In genomic region chr4:25437951-25438350, GRCh38 we compare ENCODE assay signal across 31 cellular contexts.
DNase-seq lines count a peak whose midpoint lies in the region; ATAC-seq lines count a peak whose summit lies in the region.
"Had no signal": no experiment of that assay in that cellular context is flagged by ENCODE, and none has a peak within 500 bp of the region (broad histone marks: within the 10 kb centered on the region; RNA-seq: fewer than 3 reads in every experiment).

No MANE protein-coding gene starts in this region.

- H3K9me3 Mint-ChIP-seq in activated naive CD8-positive, alpha-beta T cell treated with anti-CD3 and anti-CD28 coated beads, Interleukin-2, amount 50 U/mL, for 24 hours, result no peaks in the 10 kb centered on the region
- H3K9me3 Mint-ChIP-seq: activated T-cell treated with anti-CD3 and anti-CD28 coated beads, Interleukin-2, amount 50 U/mL, for 72 hours; central memory CD8-positive, alpha-beta T cell; stimulated activated naive CD8-positive, alpha-beta T cell treated with anti-CD3 and anti-CD28 coated beads, Interleukin-15, amount 100 ng/mL, for 72 hours had no signal

- DNase-seq in NCI-H2171 treated with DMSO at 0.1 percent for 48 hours (lab: John Stamatoyannopoulos, UW) (peak; percentile 46), NCI-H2171 (lab: John Stamatoyannopoulos, UW) (no peak), NCI-H1694 (lab: John Stamatoyannopoulos, UW) (peak; percentile 8), NCI-H774 (lab: John Stamatoyannopoulos, UW) (peak; percentile 64), trophoblast cell (no peak), activated gamma-delta T cell treated with Interleukin-2 at 50 U/mL for 16 hours (no peak), mesenchymal stem cell (no peak)
- DNase-seq in activated naive CD8-positive, alpha-beta T cell treated with anti-CD3 and anti-CD28 coated beads, Interleukin-2, amount 50 U/mL, for 24 hours, result no peak
- DNase-seq: activated CD4-positive, alpha-beta memory T cell treated with anti-CD3 and anti-CD28 coated beads for 36 hours; activated naive CD4-positive, alpha-beta T cell; activated T-cell treated with anti-CD3 and anti-CD28 coated beads, Interleukin-2, amount 50 U/mL, for 72 hours; adrenal gland; body of pancreas; dermis blood vessel endothelial cell; foreskin fibroblast; left ventricle myocardium superior; NK-92 treated with Interleukin-12 subunit alpha and Interleukin-12 subunit beta, amount 100 ng/mL, for 24 hours; PC-3; right lobe of liver; stimulated activated CD4-positive, alpha-beta T cell treated with anti-CD3 and anti-CD28 coated beads, Interleukin-12 subunit alpha, Interleukin-12 subunit beta, amount 100 ng/mL, for 4 hours; stimulated activated CD4-positive, alpha-beta T cell treated with anti-CD3 and anti-CD28 coated beads, Interleukin-2, amount 100 ng/mL, for 48 hours; stimulated activated naive CD8-positive, alpha-beta T cell treated with anti-CD3 and anti-CD28 coated beads, Interleukin-15, amount 100 ng/mL, for 72 hours; T-helper 17 cell; uterus had no signal

- H2BK15ac ChIP-seq in mesenchymal stem cell (ENCODE audit: low read depth, poor library complexity, severe bottlenecking), result no peak overlapping the region

- H3K4me2 ChIP-seq in trophoblast cell (ENCODE audit: low read length), result no peak overlapping the region
- H3K4me2 ChIP-seq in mesenchymal stem cell (ENCODE audit: low read length, poor library complexity, severe bottlenecking), result no peak overlapping the region
- H3K4me2 ChIP-seq: GM23338 had no signal

- H3K27me3 Mint-ChIP-seq in activated naive CD8-positive, alpha-beta T cell treated with anti-CD3 and anti-CD28 coated beads, Interleukin-2, amount 50 U/mL, for 24 hours, result no peaks in the 10 kb centered on the region
- H3K27me3 Mint-ChIP-seq: activated CD4-positive, alpha-beta memory T cell treated with anti-CD3 and anti-CD28 coated beads for 36 hours; central memory CD8-positive, alpha-beta T cell; stimulated activated naive CD8-positive, alpha-beta T cell treated with anti-CD3 and anti-CD28 coated beads, Interleukin-15, amount 100 ng/mL, for 72 hours; T-helper 17 cell had no signal

- H2AK5ac ChIP-seq in trophoblast cell (ENCODE audit: low read length) (no peak overlapping the region), mesenchymal stem cell (ENCODE audit: low read length, severe bottlenecking) (no peak overlapping the region)

- no peak overlapping the region for H3K4me3 ChIP-seq in trophoblast cell (ENCODE audit: low read depth, low read length)
- no peak overlapping the region for H3K4me3 ChIP-seq in mesenchymal stem cell (ENCODE audit: insufficient read depth in 1 of 2, low read depth in 1 of 2, low read length in 2 of 2)
- H3K4me3 ChIP-seq: adrenal gland, body of pancreas, GM23338, right lobe of liver, uterus had no signal

- H3K79me1 ChIP-seq in trophoblast cell (ENCODE audit: low read length) (no peaks in the 10 kb centered on the region), mesenchymal stem cell (replicated peaks; ENCODE audit: low read length, poor library complexity, severe bottlenecking) (no peaks in the 10 kb centered on the region)

- H2BK120ac ChIP-seq in trophoblast cell (ENCODE audit: insufficient read depth, low read length, poor library complexity), result no peak overlapping the region
- no peak overlapping the region for H2BK120ac ChIP-seq in mesenchymal stem cell (ENCODE audit: low read depth, low read length)

- H4K91ac ChIP-seq in trophoblast cell (ENCODE audit: low read depth, low read length) (no peak overlapping the region), mesenchymal stem cell (ENCODE audit: low read length) (no peak overlapping the region)

- H3K9me3 ChIP-seq in trophoblast cell (ENCODE audit: insufficient read depth, low read depth, low read length) (no peaks in the 10 kb centered on the region), mesenchymal stem cell (ENCODE audit: control insufficient read depth, low read length) (no peaks in the 10 kb centered on the region)
- H3K9me3 ChIP-seq: body of pancreas, right lobe of liver, uterus had no signal

- no peak overlapping the region for H4K8ac ChIP-seq in trophoblast cell (ENCODE audit: low read depth, low read length)
- no peak overlapping the region for H4K8ac ChIP-seq in mesenchymal stem cell (ENCODE audit: low read length)

- H3K4me1 Mint-ChIP-seq in activated naive CD8-positive, alpha-beta T cell treated with anti-CD3 and anti-CD28 coated beads, Interleukin-2, amount 50 U/mL, for 24 hours, result no peaks in the 10 kb centered on the region
- H3K4me1 Mint-ChIP-seq: central memory CD8-positive, alpha-beta T cell; IgD-negative memory B cell; stimulated activated naive CD8-positive, alpha-beta T cell treated with anti-CD3 and anti-CD28 coated beads, Interleukin-15, amount 100 ng/mL, for 72 hours; T-helper 17 cell had no signal

- H2BK5ac ChIP-seq in trophoblast cell (ENCODE audit: low read depth, low read length, poor library complexity) (no peak overlapping the region), mesenchymal stem cell (ENCODE audit: low read depth, low read length, poor library complexity, severe bottlenecking) (no peak overlapping the region)

- H3K4ac ChIP-seq in trophoblast cell (ENCODE audit: low read depth, low read length), result no peak overlapping the region
- H3K4ac ChIP-seq in mesenchymal stem cell (ENCODE audit: low read depth in 1 of 2, low read length in 2 of 2), result no peak overlapping the region

- H3K4me3 Mint-ChIP-seq in activated naive CD8-positive, alpha-beta T cell treated with anti-CD3 and anti-CD28 coated beads, Interleukin-2, amount 50 U/mL, for 24 hours, result no peak overlapping the region
- H3K4me3 Mint-ChIP-seq: activated CD4-positive, alpha-beta memory T cell treated with anti-CD3 and anti-CD28 coated beads for 36 hours; activated T-cell treated with anti-CD3 and anti-CD28 coated beads, Interleukin-2, amount 50 U/mL, for 72 hours; central memory CD8-positive, alpha-beta T cell; GM23338; IgD-negative memory B cell; stimulated activated naive CD8-positive, alpha-beta T cell treated with anti-CD3 and anti-CD28 coated beads, Interleukin-15, amount 100 ng/mL, for 72 hours; T-helper 17 cell had no signal

- H3K4me1 ChIP-seq in trophoblast cell (ENCODE audit: control insufficient read depth in 1 of 2, insufficient read depth in 2 of 2, low read length in 2 of 2) (no peaks in the 10 kb centered on the region), mesenchymal stem cell (ENCODE audit: control insufficient read depth, insufficient read depth, low read depth, low read length) (peaks cover 12% of the 10 kb centered on the region)

- H2AFZ ChIP-seq in trophoblast cell (ENCODE audit: insufficient read depth, low read length, poor library complexity), result no peak overlapping the region
- H2AFZ ChIP-seq in mesenchymal stem cell (ENCODE audit: low read depth, low read length), result no peak overlapping the region
- H2AFZ ChIP-seq: GM23338 had no signal

- no peaks in the 10 kb centered on the region for H3K79me2 ChIP-seq in trophoblast cell (ENCODE audit: control insufficient read depth, insufficient read depth, low read length, poor library complexity)

- H2BK12ac ChIP-seq in trophoblast cell (ENCODE audit: low read length) (no peak overlapping the region), mesenchymal stem cell (ENCODE audit: low read length in 2 of 2) (no peak overlapping the region)

- H3K18ac ChIP-seq in trophoblast cell (ENCODE audit: low read length), result no peak overlapping the region
- H3K18ac ChIP-seq in mesenchymal stem cell (ENCODE audit: low read depth in 1 of 2, low read length in 2 of 2), result no peak overlapping the region

- H3K14ac ChIP-seq in trophoblast cell (ENCODE audit: low read length), result no peak overlapping the region
- H3K14ac ChIP-seq in mesenchymal stem cell (ENCODE audit: low read length in 2 of 2), result no peak overlapping the region

- H3K23ac ChIP-seq in trophoblast cell (ENCODE audit: low read length) (no peak overlapping the region), mesenchymal stem cell (ENCODE audit: low read length in 2 of 2) (no peak overlapping the region)

- H3K36me3 ChIP-seq in trophoblast cell (ENCODE audit: control insufficient read depth in 1 of 2, insufficient read depth in 2 of 2, low read length in 2 of 2), result no peaks in the 10 kb centered on the region
- H3K36me3 ChIP-seq in mesenchymal stem cell (ENCODE audit: control insufficient read depth in 1 of 2, insufficient read depth in 2 of 2, low read depth in 1 of 2, low read length in 2 of 2), result no peaks in the 10 kb centered on the region
- H3K36me3 ChIP-seq: adrenal gland, right lobe of liver, uterus had no signal

- H3K9ac ChIP-seq in trophoblast cell (ENCODE audit: low read length) (peak overlapping the region; percentile 60), mesenchymal stem cell (ENCODE audit: low read length) (no peak overlapping the region)

- no peak overlapping the region for H3K27ac Mint-ChIP-seq in activated naive CD8-positive, alpha-beta T cell treated with anti-CD3 and anti-CD28 coated beads, Interleukin-2, amount 50 U/mL, for 24 hours
- H3K27ac Mint-ChIP-seq: activated CD4-positive, alpha-beta memory T cell treated with anti-CD3 and anti-CD28 coated beads for 36 hours; activated T-cell treated with anti-CD3 and anti-CD28 coated beads, Interleukin-2, amount 50 U/mL, for 72 hours; GM23338; IgD-negative memory B cell; stimulated activated naive CD8-positive, alpha-beta T cell treated with anti-CD3 and anti-CD28 coated beads, Interleukin-15, amount 100 ng/mL, for 72 hours; T-helper 17 cell had no signal

- H3K27me3 ChIP-seq in trophoblast cell (ENCODE audit: insufficient read depth, low read length) (no peaks in the 10 kb centered on the region), mesenchymal stem cell (ENCODE audit: control insufficient read depth in 1 of 2, insufficient read depth in 1 of 2, low read length in 2 of 2) (no peaks in the 10 kb centered on the region)
- H3K27me3 ChIP-seq: adrenal gland, body of pancreas, right lobe of liver, uterus had no signal

- ATAC-seq in activated naive CD8-positive, alpha-beta T cell treated with anti-CD3 and anti-CD28 coated beads, Interleukin-2, amount 50 U/mL, for 24 hours, result no peak
- ATAC-seq: activated CD4-positive, CD25-positive, alpha-beta regulatory T cell treated with anti-CD3 and anti-CD28 coated beads, Interleukin-2, amount 50 U/mL, for 24 hours; activated T-cell treated with anti-CD3 and anti-CD28 coated beads, Interleukin-2, amount 50 U/mL, for 72 hours; body of pancreas; esophagus mucosa; GM23338; left ventricle myocardium superior; PC-3; right lobe of liver; SK-N-SH treated with all-trans-retinoic acid at 6 μM for 48 hours; stimulated activated naive CD8-positive, alpha-beta T cell treated with anti-CD3 and anti-CD28 coated beads, Interleukin-15, amount 100 ng/mL, for 72 hours; T-helper 17 cell had no signal

- no peaks in the 10 kb centered on the region for H3K36me3 Mint-ChIP-seq in activated naive CD8-positive, alpha-beta T cell treated with anti-CD3 and anti-CD28 coated beads, Interleukin-2, amount 50 U/mL, for 24 hours (ENCODE audit: low read depth)
- H3K36me3 Mint-ChIP-seq: activated CD4-positive, alpha-beta memory T cell treated with anti-CD3 and anti-CD28 coated beads for 36 hours had no signal

- H4K12ac ChIP-seq in trophoblast cell (ENCODE audit: low read depth, low read length), result no peak overlapping the region

- no peak overlapping the region for H3K27ac ChIP-seq in trophoblast cell (ENCODE audit: low read depth, low read length)
- H3K27ac ChIP-seq in mesenchymal stem cell (ENCODE audit: low read length, poor library complexity, severe bottlenecking), result no peak overlapping the region
- H3K27ac ChIP-seq: adrenal gland, body of pancreas, C4-2B, right lobe of liver, uterus had no signal

Comparison
In these comparisons a context has a peak if more than half of its experiments do, and no peak if none do; other contexts are left out.
1. DNase-seq: peak in NCI-H2171 treated with DMSO at 0.1 percent for 48 hours (single experiment), NCI-H1694 (single experiment) and NCI-H774 (single experiment); none in NCI-H2171 (single experiment), trophoblast cell (0 of 2), activated gamma-delta T cell treated with Interleukin-2 at 50 U/mL for 16 hours (single experiment), activated naive CD8-positive, alpha-beta T cell treated with anti-CD3 and anti-CD28 coated beads, Interleukin-2, amount 50 U/mL, for 24 hours (single experiment) and mesenchymal stem cell (single experiment).